Comparison of ENCODE assay signal across 14 cellular contexts in the genomic region with DNA sequence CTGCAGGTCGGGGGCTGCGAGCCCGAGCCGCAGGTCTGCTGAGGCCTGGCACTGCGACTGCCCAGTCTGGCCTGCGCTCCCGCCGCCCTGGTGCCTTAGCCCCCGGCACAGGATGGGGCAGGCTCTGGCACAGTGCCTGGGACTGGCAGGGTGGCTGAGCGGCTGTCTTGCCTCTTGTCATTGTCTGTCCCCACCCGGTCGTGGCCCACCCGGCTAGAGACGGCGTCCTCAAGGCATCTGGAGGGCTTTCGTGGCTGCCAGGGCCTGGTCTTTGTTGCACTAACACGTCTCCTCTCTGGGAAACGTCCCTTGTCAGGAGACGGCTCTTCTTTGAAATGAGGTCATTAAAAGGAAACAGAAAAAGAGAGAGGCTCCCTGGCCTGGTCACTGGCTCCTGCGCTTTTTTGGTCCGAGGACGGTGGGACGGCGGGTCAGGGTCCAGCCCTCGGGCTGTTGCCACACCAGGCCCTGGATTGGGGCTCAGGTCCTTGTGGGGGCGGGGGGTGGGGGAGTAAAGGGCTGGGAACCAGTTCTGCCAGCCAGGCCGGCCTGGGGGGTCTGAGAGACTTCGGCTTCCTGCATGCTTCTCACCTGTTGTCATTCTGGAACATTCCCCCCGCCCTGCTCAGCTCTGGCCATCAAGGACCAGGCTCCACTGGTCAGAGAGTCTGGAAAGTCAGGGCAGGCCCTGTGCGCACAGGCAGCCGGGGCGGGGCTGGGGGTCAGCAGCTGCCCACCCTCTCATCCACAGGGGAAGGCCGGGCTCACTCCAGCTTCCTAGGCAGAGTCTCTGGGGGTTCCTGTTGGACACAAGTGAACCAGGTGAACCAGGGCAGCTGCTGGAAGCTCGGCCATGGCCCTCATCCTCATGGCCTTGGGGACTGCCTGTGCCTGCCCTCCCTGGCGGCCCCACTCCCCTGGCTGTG. TPM values are rescaled to one million over a fixed set of nuclear protein-coding genes. Genes with fewer than 3 reads are reported as not detected.
DNase-seq lines count a peak whose midpoint lies in the region; ATAC-seq and TF ChIP-seq lines count a peak whose summit lies in the region.
"Had no signal": no experiment of that assay in that cellular context is flagged by ENCODE, and none has a peak within 500 bp of the region (broad histone marks: within the 10 kb centered on the region; RNA-seq: fewer than 3 reads in every experiment).

No MANE protein-coding gene starts in this region.

- H3K36me3 ChIP-seq in mesendoderm (ENCODE audit: control insufficient read depth, insufficient read depth, low read length) (peaks cover 3% of the 10 kb centered on the region), uterus (no peaks in the 10 kb centered on the region)

- H3K18ac ChIP-seq in mesendoderm (ENCODE audit: low read length) = no peak overlapping the region

- no peak for ATAC-seq in omental fat pad (ENCODE audit: low FRiP score)

- no peak overlapping the region for H3K23ac ChIP-seq in mesendoderm (ENCODE audit: low read length)

- no peak overlapping the region for H3K9ac ChIP-seq in mesendoderm (ENCODE audit: low read length)

- no peak overlapping the region for H2AK5ac ChIP-seq in mesendoderm (ENCODE audit: low read length)

- no peak overlapping the region for H4K8ac ChIP-seq in mesendoderm (ENCODE audit: low read depth, low read length)

- H3K56ac ChIP-seq in mesendoderm (ENCODE audit: low read length) = no peak overlapping the region

- no peaks in the 10 kb centered on the region for H3K79me2 ChIP-seq in mesendoderm (ENCODE audit: control insufficient read depth, insufficient read depth, low read length)

- TF ChIP-seq POLR2A in uterus (IDR thresholded peaks at IDR 0.05) = no peak

- H3K4ac ChIP-seq in mesendoderm (ENCODE audit: low read depth, low read length) = no peak overlapping the region

- H3K27ac ChIP-seq in mesendoderm (ENCODE audit: low read depth, low read length) (no peak overlapping the region), uterus (no peak overlapping the region)

- H3K4me1 ChIP-seq in mesendoderm (ENCODE audit: control insufficient read depth, low read depth, low read length) = no peaks in the 10 kb centered on the region
- H3K4me1 ChIP-seq in uterus = no peaks in the 10 kb centered on the region
- H3K4me1 ChIP-seq: HAP-1 had no signal

- no peak overlapping the region for H2BK15ac ChIP-seq in mesendoderm (replicated peaks; ENCODE audit: low read depth)

- H2BK5ac ChIP-seq in mesendoderm (ENCODE audit: low read length) = no peak overlapping the region

- no peak overlapping the region for H3K4me2 ChIP-seq in mesendoderm (ENCODE audit: low read length)

- H3K4me3 ChIP-seq in mesendoderm (ENCODE audit: low read length) (no peak overlapping the region), uterus (no peak overlapping the region)
- H3K4me3 ChIP-seq: HAP-1 had no signal

- TF ChIP-seq CTCF in GM10266 (IDR thresholded peaks at IDR 0.05; ENCODE audit: control insufficient read depth, insufficient read depth, low read depth, missing control alignments) (no peak), uterus (IDR thresholded peaks at IDR 0.05) (no peak), omental fat pad (IDR thresholded peaks at IDR 0.05) (no peak)

- WGBS in mesendoderm (ENCODE audit: extremely low coverage, insufficient coverage, low lambda C conversion rate) = no CpG with 5 or more reads among the region's 35 CpGs

- no peaks in the 10 kb centered on the region for H3K79me1 ChIP-seq in mesendoderm (ENCODE audit: low read length)

- H2BK120ac ChIP-seq in mesendoderm (ENCODE audit: low read depth, low read length) = no peak overlapping the region

- no peak overlapping the region for H4K5ac ChIP-seq in mesendoderm (ENCODE audit: low read length)

- H3K27me3 ChIP-seq in mesendoderm (ENCODE audit: insufficient read depth, low read length, poor library complexity) (no peaks in the 10 kb centered on the region), uterus (no peaks in the 10 kb centered on the region)

- DNase-seq in D341Med (ENCODE audit: low spot score) (peak; percentile 25), GM10266 (ENCODE audit: extremely low spot score) (peak; percentile 24), cerebellum (ENCODE audit: low spot score) (peak; percentile 44), mesendoderm (peak; percentile 32), uterus (no peak), omental fat pad (ENCODE audit: low spot score) (no peak), NCI-H2081 (lab: John Stamatoyannopoulos, UW) (no peak)
- DNase-seq: CD4-positive, alpha-beta memory T cell; NCI-H1436 treated with DMSO at 0.1 percent for 48 hours; NCI-H2081 treated with DMSO at 0.1 percent for 48 hours; NCI-H526 treated with DMSO at 0.1 percent for 48 hours; SHP77 had no signal

- no peaks in the 10 kb centered on the region for H3K9me3 ChIP-seq in uterus
- H3K9me3 ChIP-seq: HAP-1 had no signal

- intact Hi-C loops in uterus (cut with DNase I; ENCODE audit: low total_unique reads) = no loop called here

RNA-seq across cellular contexts. Expression of gene ZNF554, which starts 6.2 kb away (rescaled TPM):
- total RNA-seq in cerebellum = 9.3 TPM
- 2.2 TPM for polyA plus RNA-seq in mesendoderm (2013, experiment 1 of 2)
- 2.2 TPM for polyA plus RNA-seq in mesendoderm (2013, experiment 2 of 2)
- total RNA-seq in uterus = 10 to 100 TPM in 1 of 4 donors, 1 to 10 TPM in 3; 2.1 to 15.8 (median 5.0) TPM
- 1 to 10 TPM in 3 of 4 donors, under 1 TPM in 1; 0.84 to 4.0 (median 3.1) TPM for total RNA-seq in omental fat pad

RNA-seq across cellular contexts. Expression of gene ZNF555, which starts 27.8 kb away (rescaled TPM):
- total RNA-seq in cerebellum (15.5 TPM), uterus (10 to 100 TPM in 3 of 4 donors, 1 to 10 TPM in 1; 4.6 to 22.7 (median 17.7) TPM), omental fat pad (1 to 10 TPM; 3.9 to 7.3 (median 4.8) TPM)
- 1.1 TPM for polyA plus RNA-seq in mesendoderm (2013, experiment 1 of 2)
- 1.1 TPM for polyA plus RNA-seq in mesendoderm (2013, experiment 2 of 2)

RNA-seq across cellular contexts. Expression of gene THOP1, which starts 28.2 kb away (rescaled TPM):
- total RNA-seq in cerebellum (29.7 TPM), uterus (10 to 100 TPM in 2 of 4 donors, 1 to 10 TPM in 2; 5.9 to 51.8 (median 25.2) TPM), omental fat pad (10 to 100 TPM; 27.4 to 50.2 (median 31.9) TPM)
- polyA plus RNA-seq in mesendoderm (2013, experiment 1 of 2) = 82.0 TPM
- polyA plus RNA-seq in mesendoderm (2013, experiment 2 of 2) = 80.2 TPM

RNA-seq across cellular contexts. Expression of gene SGTA, which starts 30.4 kb away (rescaled TPM):
- total RNA-seq in cerebellum (31.6 TPM), uterus (10 to 100 TPM in 3 of 4 donors, 1 to 10 TPM in 1; 9.5 to 50.7 (median 23.6) TPM), omental fat pad (10 to 100 TPM; 32.7 to 50.4 (median 36.7) TPM)
- polyA plus RNA-seq in mesendoderm (2013, experiment 1 of 2) = 86.5 TPM
- 85.9 TPM for polyA plus RNA-seq in mesendoderm (2013, experiment 2 of 2)

RNA-seq across cellular contexts. Expression of gene ZNF556, which starts 53.6 kb away (rescaled TPM):
- 0.18 TPM for total RNA-seq in cerebellum
- not detected for polyA plus RNA-seq in mesendoderm (2013, experiment 1 of 2)
- not detected for polyA plus RNA-seq in mesendoderm (2013, experiment 2 of 2)
- total RNA-seq in uterus = under 1 TPM in 2 of 4 donors, not detected in 2; 0.28 to 0.73 TPM
- 1 to 10 TPM in 1 of 4 donors, under 1 TPM in 2, not detected in 1; 0.09 to 1.1 (median 0.31) TPM for total RNA-seq in omental fat pad
- total RNA-seq: B cell; CD4-positive, alpha-beta memory T cell had no signal
- polyA plus RNA-seq: CD4-positive, alpha-beta memory T cell had no signal

Comparison
In these comparisons a context has a peak if more than half of its experiments do, and no peak if none do; other contexts are left out.
1. DNase-seq: peak in D341Med (single experiment), GM10266 (single experiment), cerebellum (single experiment) and mesendoderm (single experiment); none in uterus (0 of 2), omental fat pad (single experiment) and NCI-H2081 (0 of 2).